ENCODE assay signal across 11 cellular contexts in genomic region chr18:49861659-49862058, GRCh38. TPM values are rescaled to one million over a fixed set of nuclear protein-coding genes. Genes with fewer than 3 reads are reported as not detected.
DNase-seq lines count a peak whose midpoint lies in the region; ATAC-seq, FAIRE-seq and TF ChIP-seq lines count a peak whose summit lies in the region.
"Had no signal": no experiment of that assay in that cellular context is flagged by ENCODE, and none has a peak within 500 bp of the region (broad histone marks: within the 10 kb centered on the region; RNA-seq: fewer than 3 reads in every experiment).

No MANE protein-coding gene starts in this region.

- H3K4me1 ChIP-seq in foreskin keratinocyte: peaks cover 4% of the 10 kb centered on the region

- peaks cover 3% of the 10 kb centered on the region for H3K27me3 Mint-ChIP-seq in activated T-helper 1 cell treated with anti-CD3 and anti-CD28 coated beads, Interleukin-12 subunit alpha, Interleukin-12 subunit beta, Interleukin-2, Interleukin-4 antibody, amounts not matched to agents 30 ng/mL and 10 ng/mL and 1 ng/mL, durations not matched to agents 14 hours and 24 hours and 36 hours (ENCODE audit: insufficient read depth)

- CTCF ChIA-PET in RWPE1 (lab: Yijun Ruan, JAX): interaction anchor here (0.6 to 0.7 kb wide), 4 partner anchors 317 to 525 kb away, joined by 3 to 4 read pairs (median 4); no protein-coding TSS in a partner anchor

- no peak overlapping the region for H3K4me3 ChIP-seq in GM12864 (ENCODE audit: low read depth, low read length)

- peak; percentile 47 for TF ChIP-seq CTCF in GM12864 (IDR thresholded peaks at IDR 0.05; ENCODE audit: low read depth, low read length, missing control alignments)
- TF ChIP-seq CTCF in RWPE1 (conservative IDR thresholded peaks at IDR 0.05; ENCODE audit: low read depth): peak; percentile 51
- TF ChIP-seq CTCF in foreskin keratinocyte (conservative IDR thresholded peaks at IDR 0.05): peak; percentile 59

- H3K27ac Mint-ChIP-seq in activated T-helper 1 cell treated with anti-CD3 and anti-CD28 coated beads, Interleukin-12 subunit alpha, Interleukin-12 subunit beta, Interleukin-2, Interleukin-4 antibody, amounts not matched to agents 30 ng/mL and 10 ng/mL and 1 ng/mL, durations not matched to agents 14 hours and 24 hours and 36 hours: no peak overlapping the region

- H3K4me3 Mint-ChIP-seq in activated T-helper 1 cell treated with anti-CD3 and anti-CD28 coated beads, Interleukin-12 subunit alpha, Interleukin-12 subunit beta, Interleukin-2, Interleukin-4 antibody, amounts not matched to agents 30 ng/mL and 10 ng/mL and 1 ng/mL, durations not matched to agents 14 hours and 24 hours and 36 hours: no peak overlapping the region

- H3K9me3 Mint-ChIP-seq in activated T-helper 1 cell treated with anti-CD3 and anti-CD28 coated beads, Interleukin-12 subunit alpha, Interleukin-12 subunit beta, Interleukin-2, Interleukin-4 antibody, amounts not matched to agents 30 ng/mL and 10 ng/mL and 1 ng/mL, durations not matched to agents 14 hours and 24 hours and 36 hours: no peaks in the 10 kb centered on the region

- H3K27me3 ChIP-seq in foreskin keratinocyte: no peaks in the 10 kb centered on the region

- FAIRE-seq in A204.1 (lab: Jason Lieb, UNC): peak; percentile 83
- FAIRE-seq: colon had no signal

- H3K27ac ChIP-seq in RWPE1: no peak overlapping the region
- H3K27ac ChIP-seq in foreskin keratinocyte: no peak overlapping the region

- POLR2A ChIA-PET in RWPE1 (lab: Yijun Ruan, JAX; ENCODE audit: low non-redundant PET): no interaction called here

- DNase-seq in GM12864 (ENCODE audit: low read depth) (no peak), RWPE1 (ENCODE audit: low spot score) (no peak), foreskin keratinocyte (no peak), GM19238 (ENCODE audit: insufficient read length, low spot score) (no peak), NCI-H446 treated with DMSO at 0.1 percent for 48 hours (lab: John Stamatoyannopoulos, UW) (no peak)
- no peak for DNase-seq in activated T-helper 1 cell treated with anti-CD3 and anti-CD28 coated beads, Interleukin-12 subunit alpha, Interleukin-12 subunit beta, Interleukin-2, Interleukin-4 antibody, amounts not matched to agents 30 ng/mL and 10 ng/mL and 1 ng/mL, durations not matched to agents 14 hours and 24 hours and 36 hours (ENCODE audit: low spot score)
- DNase-seq: mesenchymal stem cell, NCI-H2081 had no signal

- intact Hi-C loops in activated T-helper 1 cell treated with anti-CD3 and anti-CD28 coated beads, Interleukin-12 subunit alpha, Interleukin-12 subunit beta, Interleukin-2, Interleukin-4 antibody, amounts not matched to agents 30 ng/mL and 10 ng/mL and 1 ng/mL, durations not matched to agents 14 hours and 24 hours and 36 hours (cut with micrococcal nuclease): no loop called here

- ATAC-seq in foreskin keratinocyte (no peak), HG03469 (IDR thresholded peaks at IDR 0.05; ENCODE audit: unreplicated experiment) (no peak)

- H3K36me3 Mint-ChIP-seq in activated T-helper 1 cell treated with anti-CD3 and anti-CD28 coated beads, Interleukin-12 subunit alpha, Interleukin-12 subunit beta, Interleukin-2, Interleukin-4 antibody, amounts not matched to agents 30 ng/mL and 10 ng/mL and 1 ng/mL, durations not matched to agents 14 hours and 24 hours and 36 hours (ENCODE audit: low read depth): no peaks in the 10 kb centered on the region

- peaks cover 4% of the 10 kb centered on the region for H3K4me1 Mint-ChIP-seq in activated T-helper 1 cell treated with anti-CD3 and anti-CD28 coated beads, Interleukin-12 subunit alpha, Interleukin-12 subunit beta, Interleukin-2, Interleukin-4 antibody, amounts not matched to agents 30 ng/mL and 10 ng/mL and 1 ng/mL, durations not matched to agents 14 hours and 24 hours and 36 hours (ENCODE audit: low read depth)

RNA-seq across cellular contexts. Expression of gene ACAA2, which starts 48.3 kb away (rescaled TPM):
- total RNA-seq in foreskin keratinocyte: 12.0 and 15.4 TPM in 2 replicates
- polyA plus RNA-seq in foreskin keratinocyte: 9.5 and 15.3 TPM in 2 replicates
- total RNA-seq in activated T-helper 1 cell treated with anti-CD3 and anti-CD28 coated beads, Interleukin-12 subunit alpha, Interleukin-12 subunit beta, Interleukin-2, Interleukin-4 antibody, amounts not matched to agents 30 ng/mL and 10 ng/mL and 1 ng/mL, durations not matched to agents 14 hours and 24 hours and 36 hours: 74.3 and 74.6 TPM in 2 replicates
